Comparison of ENCODE assay signal across 8 cellular contexts in genomic region chr21:31580866-31581276, GRCh38.
DNase-seq lines count a peak whose midpoint lies in the region; ATAC-seq and TF ChIP-seq lines count a peak whose summit lies in the region.

No MANE protein-coding gene starts in this region.

- intact Hi-C loops in A673 (cut with micrococcal nuclease; ENCODE audit: unreplicated experiment): loop anchor here (1.0 to 10.0 kb wide), 3 partner anchors 236 to 482 kb away; partner anchors contain the start of gene TIAM1

- H3K23ac ChIP-seq in neuronal stem cell (ENCODE audit: low read depth, low read length, poor library complexity): no peak overlapping the region

- no peak overlapping the region for H3K9ac ChIP-seq in neuronal stem cell (ENCODE audit: low read depth, low read length, poor library complexity)

- TF ChIP-seq CTCF in A673 (conservative IDR thresholded peaks at IDR 0.05; ENCODE audit: low read depth, low read length): peak; percentile 81

- no peaks in the 10 kb centered on the region for H3K27me3 ChIP-seq in A673 (replicated peaks; ENCODE audit: insufficient read depth, low read depth, low read length, poor library complexity)
- H3K27me3 ChIP-seq in neuronal stem cell (ENCODE audit: control insufficient read depth in 3 of 3, insufficient read depth in 3 of 3, low read depth in 1 of 3, low read length in 3 of 3): no peaks in the 10 kb centered on the region

- no peak overlapping the region for H3K4me3 ChIP-seq in A673 (ENCODE audit: low read depth, low read length, poor library complexity, severe bottlenecking)
- no peak overlapping the region for H3K4me3 ChIP-seq in neuronal stem cell (ENCODE audit: low read length in 2 of 2)

- H3K9me3 ChIP-seq in A673 (ENCODE audit: low read depth, low read length, poor library complexity, severe bottlenecking) (no peaks in the 10 kb centered on the region), neuronal stem cell (replicated peaks in 1 of 2; ENCODE audit: control insufficient read depth in 2 of 2, insufficient read depth in 1 of 2, low read depth in 1 of 2, low read length in 2 of 2) (no peaks in the 10 kb centered on the region)

- H2BK12ac ChIP-seq in neuronal stem cell (ENCODE audit: low read length): no peak overlapping the region

- H3K18ac ChIP-seq in neuronal stem cell (ENCODE audit: low read length): no peak overlapping the region

- H4K8ac ChIP-seq in neuronal stem cell (ENCODE audit: low read depth, low read length): no peak overlapping the region

- peak; percentile 71 for DNase-seq in A673 (ENCODE audit: low spot score)
- DNase-seq in HUDEP-2 (lab: John Stamatoyannopoulos, UW; ENCODE audit: unreplicated experiment in 76 of 76): peak in 60 of 76 experiments; percentile 4 to 80 (median 42)
- peak; percentile 52 for DNase-seq in OCI-M2 (lab: John Stamatoyannopoulos, UW; ENCODE audit: unreplicated experiment)
- peak; percentile 68 for DNase-seq in activated T-cell treated with anti-CD3 and anti-CD28 coated beads for 48 hours (ENCODE audit: low read depth)
- DNase-seq in fibroblast of gingiva (ENCODE audit: low read depth): peak; percentile 34
- peak; percentile 62 for DNase-seq in neuronal stem cell (ENCODE audit: low spot score)
- peak; percentile 92 for DNase-seq in superior temporal gyrus (ENCODE audit: extremely low spot score)

- no peak overlapping the region for H2BK120ac ChIP-seq in neuronal stem cell (ENCODE audit: low read depth, low read length)

- H3K27ac ChIP-seq in A673 (ENCODE audit: low read depth, low read length, poor library complexity, severe bottlenecking) (no peak overlapping the region), neuronal stem cell (replicated peaks; ENCODE audit: low read length) (no peak overlapping the region)

- no peaks in the 10 kb centered on the region for H3K79me1 ChIP-seq in neuronal stem cell (ENCODE audit: low read depth, low read length)

- H3K36me3 ChIP-seq in A673 (ENCODE audit: insufficient read depth, low read length, poor library complexity, severe bottlenecking): no peaks in the 10 kb centered on the region
- H3K36me3 ChIP-seq in neuronal stem cell (replicated peaks in 1 of 2; ENCODE audit: control insufficient read depth in 2 of 2, insufficient read depth in 2 of 2, low read length in 2 of 2): no peaks in the 10 kb centered on the region

- no peak overlapping the region for H3K14ac ChIP-seq in neuronal stem cell (ENCODE audit: low read length)

- H2BK15ac ChIP-seq in neuronal stem cell (ENCODE audit: low read length): no peak overlapping the region

- H2AFZ ChIP-seq in neuronal stem cell (ENCODE audit: low read length): no peak overlapping the region

- H2AK5ac ChIP-seq in neuronal stem cell (ENCODE audit: low read depth, low read length): no peak overlapping the region

- H3K4me1 ChIP-seq in A673 (ENCODE audit: insufficient read depth, low read length, poor library complexity, severe bottlenecking) (no peaks in the 10 kb centered on the region), neuronal stem cell (ENCODE audit: control insufficient read depth in 2 of 2, insufficient read depth in 1 of 2, low read depth in 1 of 2, low read length in 2 of 2) (peaks cover 3 to 10% of the 10 kb centered on the region in 2 donors)

- H3K4me2 ChIP-seq in neuronal stem cell (ENCODE audit: insufficient read depth, low read length, poor library complexity, severe bottlenecking): no peak overlapping the region

- no CpG with 5 or more reads among the region's 3 CpGs for WGBS in neuronal stem cell (ENCODE audit: extremely low coverage in 2 of 2, insufficient read length in 2 of 2, insufficient replicate concordance in 1 of 2), 2 donors

- no peak overlapping the region for H4K91ac ChIP-seq in neuronal stem cell (ENCODE audit: low read depth, low read length, poor library complexity)

- H2BK5ac ChIP-seq in neuronal stem cell (ENCODE audit: low read length): no peak overlapping the region

- no TSS peak for BruUV-seq in A673 (replicated peaks; lab: Mats Ljungman, UMichigan)

- no peak overlapping the region for H3K4ac ChIP-seq in neuronal stem cell (ENCODE audit: low read length)

- ATAC-seq in GM18502 (IDR thresholded peaks at IDR 0.05; ENCODE audit: poor library complexity, unreplicated experiment): peak; percentile 67

- POLR2A ChIA-PET in A673 (lab: Charles Lee; ENCODE audit: low non-redundant PET): no interaction called here

- CTCF ChIA-PET in A673 (lab: Charles Lee): interaction anchor here (0.6 to 1.9 kb wide), 5 partner anchors 33 to 396 kb away, joined by 3 to 9 read pairs (median 3); no protein-coding TSS in a partner anchor

Comparison
In these comparisons a context has a peak if more than half of its experiments do, and no peak if none do; other contexts are left out.
1. DNase-seq: peak in every context shown above with its lines; median percentile 92 in superior temporal gyrus; 71 in A673; 68 in activated T-cell treated with anti-CD3 and anti-CD28 coated beads for 48 hours; 62 in neuronal stem cell; 52 in OCI-M2; 42 in HUDEP-2; 34 in fibroblast of gingiva.